ENCODE assay signal across 8 cellular contexts in genomic region chr9:124939944-124940343, GRCh38. TPM values are rescaled to one million over a fixed set of nuclear protein-coding genes. Genes with fewer than 3 reads are reported as not detected.
A peak's percentile ranks its signal among the peaks of the same experiment; 100 is the strongest.
DNase-seq lines count a peak whose midpoint lies in the region; ATAC-seq, FAIRE-seq and TF ChIP-seq lines count a peak whose summit lies in the region.

No MANE protein-coding gene starts in this region.

- H3K9ac ChIP-seq in HUES64 (ENCODE audit: low read depth, low read length) (peak overlapping the region; percentile 84), mucosa of stomach (ENCODE audit: low read length) (peak overlapping the region; percentile 97)

- H3K4me3 ChIP-seq in A549 (peak overlapping the region; percentile 60), HUES64 (ENCODE audit: low read length) (peak overlapping the region; percentile 79), mucosa of stomach (ENCODE audit: low read length) (peak overlapping the region; percentile 90)

- H3K27ac ChIP-seq in A549 (peak overlapping the region; percentile 89 to 97), HUES64 (ENCODE audit: low read depth, low read length) (peak overlapping the region; percentile 94; the same call in 1 of the 2 replicates)

- H3K27me3 ChIP-seq in HUES64 (ENCODE audit: insufficient read depth, low read length) (no peaks in the 10 kb centered on the region), mucosa of stomach (ENCODE audit: control insufficient read depth, insufficient read depth, low read length) (no peaks in the 10 kb centered on the region)

- no peak for DNase-seq in A549 (ENCODE audit: low read depth in 1 of 2, low spot score in 1 of 2)
- DNase-seq in cerebellar cortex (ENCODE audit: low spot score): peak; percentile 4
- DNase-seq in HUDEP-2 (lab: John Stamatoyannopoulos, UW; ENCODE audit: unreplicated experiment in 76 of 76): no peak
- no peak for DNase-seq in AG08396 (ENCODE audit: low spot score)
- DNase-seq in activated CD4-positive, CD25-positive, alpha-beta regulatory T cell treated with anti-CD3 and anti-CD28 coated beads, Interleukin-2, amount 50 U/mL, for 72 hours: no peak
- DNase-seq in OCI-M2 (lab: John Stamatoyannopoulos, UW; ENCODE audit: unreplicated experiment): no peak

- TF ChIP-seq CTCF in A549 (IDR thresholded peaks at IDR 0.05): no peak

- no peak for TF ChIP-seq RAD21 in A549 (conservative IDR thresholded peaks at IDR 0.05 in 1 of 2, IDR thresholded peaks at IDR 0.05 in 1 of 2)

- TF ChIP-seq EP300 in A549 (IDR thresholded peaks at IDR 0.05): no peak

- H3K9me3 ChIP-seq in A549: no peaks in the 10 kb centered on the region
- H3K9me3 ChIP-seq in HUES64 (ENCODE audit: insufficient read depth, low read depth, low read length): no peaks in the 10 kb centered on the region
- H3K9me3 ChIP-seq in mucosa of stomach (ENCODE audit: control insufficient read depth, low read length): no peaks in the 10 kb centered on the region

- POLR2A ChIA-PET in A549 (lab: Yijun Ruan, JAX): no interaction called here

- no peak for FAIRE-seq in A549 (lab: Jason Lieb, UNC)

- H3K36me3 ChIP-seq in HUES64 (ENCODE audit: insufficient read depth, low read length): peaks cover 9% of the 10 kb centered on the region; the same call in 1 of the 2 replicates
- peaks cover 3% of the 10 kb centered on the region for H3K36me3 ChIP-seq in mucosa of stomach (ENCODE audit: control insufficient read depth, insufficient read depth, low read length)

- ATAC-seq in A549: no peak

- H3K4me1 ChIP-seq in A549: peaks cover 11% of the 10 kb centered on the region; the same call in 2 of the 3 replicates
- H3K4me1 ChIP-seq in HUES64 (ENCODE audit: insufficient read depth, low read length): peaks cover 5% of the 10 kb centered on the region; the same call in 1 of the 2 replicates
- H3K4me1 ChIP-seq in mucosa of stomach (ENCODE audit: control insufficient read depth, insufficient read depth, low read length): peaks cover 9% of the 10 kb centered on the region

- CTCF ChIA-PET in A549 (lab: Yijun Ruan, JAX): interaction anchor here (1.0 kb wide), 1 partner anchor 28 kb away, joined by 3 read pairs; no protein-coding TSS in a partner anchor

- peak overlapping the region; percentile 88 for H3K4me2 ChIP-seq in A549

- no peak for TF ChIP-seq POLR2A in A549 (IDR thresholded peaks at IDR 0.05; ENCODE audit: low read length)

TF ChIP-seq in A549, 52 proteins besides CTCF, POLR2A, EP300 and RAD21:
- TF ChIP-seq ESRRA (IDR thresholded peaks at IDR 0.05; ENCODE audit: borderline replicate concordance, low read length) (no peak), MYC (IDR thresholded peaks at IDR 0.05; ENCODE audit: borderline replicate concordance, low read length) (no peak), BCL3 (IDR thresholded peaks at IDR 0.05) (no peak), NFE2L2 (conservative IDR thresholded peaks at IDR 0.05; ENCODE audit: low read length) (no peak), PHF8 (IDR thresholded peaks at IDR 0.05; ENCODE audit: borderline replicate concordance, low read depth) (no peak), REST (IDR thresholded peaks at IDR 0.05) (no peak), ZC3H11A (IDR thresholded peaks at IDR 0.05) (no peak), EHMT2 (IDR thresholded peaks at IDR 0.05; ENCODE audit: low read depth) (no peak), SMC3 (IDR thresholded peaks at IDR 0.05) (no peak), TFCP2L1 (CRISPR knock-in tag; IDR thresholded peaks at IDR 0.05) (no peak), HES2 (IDR thresholded peaks at IDR 0.05) (no peak), BHLHE40 (IDR thresholded peaks at IDR 0.05; ENCODE audit: low read depth, low read length) (no peak), MAFK (IDR thresholded peaks at IDR 0.05; ENCODE audit: partially characterized antibody) (no peak), JUN (IDR thresholded peaks at IDR 0.05) (no peak)

RNA-seq across cellular contexts. Expression of gene GOLGA1, which starts 0.9 kb away (rescaled TPM):
- polyA plus RNA-seq in A549 (2011; rRNA removed) (19.4 and 29.5 TPM in 2 replicates), A549 (2017; fragmentation: RNase III; extraction: RNeasy Plus Mini Kit Qiagen cat#74134 plus additional on column Dnase treatment) (10.0 to 10.9 TPM (median 10.5 TPM) in 3 replicates)
- polyA plus RNA-seq in A549 (2012; cell fraction: cytosol; rRNA removed): 7.0 and 7.8 TPM in 2 replicates
- polyA plus RNA-seq in A549 (2012; cell fraction: nucleus; rRNA removed): 14.9 and 21.2 TPM in 2 replicates
- polyA minus RNA-seq in A549 (2011; rRNA and poly(A)+ RNA removed): 11.2 TPM in 2 replicates
- 4.6 TPM for polyA plus RNA-seq in HUES64 (2013, experiment 1 of 2)
- polyA plus RNA-seq in HUES64 (2013, experiment 2 of 2): 5.3 TPM
